Comparison of ENCODE assay signal across 31 cellular contexts in the genomic region with DNA sequence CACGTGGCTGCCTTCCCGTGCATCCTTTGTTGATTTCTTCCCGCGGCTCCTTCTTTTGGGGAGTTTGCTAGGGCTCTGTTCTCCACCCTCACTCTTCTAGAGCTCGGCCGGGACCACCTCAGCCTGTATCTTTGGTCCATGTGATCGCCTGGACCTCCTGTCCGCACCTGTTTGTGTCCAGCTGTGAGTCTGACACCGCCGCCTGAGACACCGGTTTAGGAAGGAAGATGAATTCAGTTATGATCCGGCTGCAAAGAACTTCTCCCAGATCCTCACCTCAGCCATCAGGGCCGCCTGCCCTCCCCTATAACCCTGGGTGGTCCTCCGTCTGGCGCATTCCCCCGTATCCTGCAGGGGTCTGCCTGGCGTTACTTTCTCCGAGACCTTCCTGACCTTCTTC. TPM values are rescaled to one million over a fixed set of nuclear protein-coding genes. Genes with fewer than 3 reads are reported as not detected.
"Had no signal": no experiment of that assay in that cellular context is flagged by ENCODE, and none has a peak within 500 bp of the region (broad histone marks: within the 10 kb centered on the region; RNA-seq: fewer than 3 reads in every experiment).

No MANE protein-coding gene starts in this region.

- H3K9me3 ChIP-seq: stomach, suprapubic skin, thoracic aorta, thyroid gland, tibial artery, tibial nerve, transverse colon, upper lobe of left lung, upper lobe of right lung, uterus, vagina had no signal

- H3K4me1 Mint-ChIP-seq: stimulated activated effector memory CD8-positive, alpha-beta T cell treated with anti-CD3 and anti-CD28 coated beads, Interleukin-12 subunit alpha, Interleukin-12 subunit beta, amount 100 ng/mL, for 72 hours; stimulated activated memory B cell treated with anti-CD40 and anti-IgM and Interleukin-4, amounts not matched to agents 10 μg/mL and 1 μg/mL and 100 μg/mL, for 72 hours; stimulated activated naive B cell treated with anti-CD40 and anti-IgM and Interleukin-4, amounts not matched to agents 10 μg/mL and 1 μg/mL and 100 μg/mL, for 72 hours had no signal

- H3K36me3 ChIP-seq: stomach, suprapubic skin, thoracic aorta, thyroid gland, tibial artery, tibial nerve, transverse colon, upper lobe of left lung, upper lobe of right lung, uterus, vagina had no signal

- H3K27ac ChIP-seq: stomach, suprapubic skin, thoracic aorta, thyroid gland, tibial artery, tibial nerve, transverse colon, upper lobe of left lung, upper lobe of right lung, uterus, vagina had no signal

- H3K27ac Mint-ChIP-seq: stimulated activated effector memory CD8-positive, alpha-beta T cell treated with anti-CD3 and anti-CD28 coated beads, Interleukin-12 subunit alpha, Interleukin-12 subunit beta, amount 100 ng/mL, for 72 hours; stimulated activated memory B cell treated with anti-CD40 and anti-IgM and Interleukin-4, amounts not matched to agents 10 μg/mL and 1 μg/mL and 100 μg/mL, for 72 hours; stimulated activated naive B cell treated with anti-CD40 and anti-IgM and Interleukin-4, amounts not matched to agents 10 μg/mL and 1 μg/mL and 100 μg/mL, for 72 hours; stimulated activated naive CD8-positive, alpha-beta T cell treated with anti-CD3 and anti-CD28 coated beads, Interleukin-15, amount 100 ng/mL, for 72 hours; stimulated activated naive CD8-positive, alpha-beta T cell treated with anti-CD3 and anti-CD28 coated beads, Interleukin-15, Interleukin-2, amounts not matched to agents 100 ng/mL and 50 ng/mL, for 24 hours; type B pancreatic cell had no signal

- H3K4me3 ChIP-seq: suprapubic skin, thoracic aorta, thyroid gland, tibial artery, transverse colon, upper lobe of right lung, uterus, vagina had no signal

- DNase-seq: stimulated activated CD4-positive, alpha-beta T cell treated with anti-CD3 and anti-CD28 coated beads, Interleukin-2, amount 100 ng/mL, for 48 hours; stimulated activated CD4-positive, alpha-beta T cell treated with anti-CD3 and anti-CD28 coated beads, Interleukin-4, amount 100 ng/mL, for 1 hour; stimulated activated CD4-positive, alpha-beta T cell treated with anti-CD3 and anti-CD28 coated beads, Interleukin-4, amount 100 ng/mL, for 24 hours; stimulated activated CD4-positive, alpha-beta T cell treated with anti-CD3 and anti-CD28 coated beads, Interleukin-4, amount 100 ng/mL, for 4 hours; stimulated activated CD8-positive, alpha-beta memory T cell treated with anti-CD3 and anti-CD28 coated beads, Interleukin-4, amount 100 ng/mL, for 48 hours; stimulated activated naive B cell treated with anti-CD40 and anti-IgM and Interleukin-4, amounts not matched to agents 10 μg/mL and 1 μg/mL and 100 μg/mL, for 72 hours; stimulated activated naive CD4-positive, alpha-beta T cell; stimulated activated naive CD4-positive, alpha-beta T cell treated with Interleukin-2 at 50 U/mL for 16 hours; stimulated activated naive CD8-positive, alpha-beta T cell treated with anti-CD3 and anti-CD28 coated beads, Interleukin-15, amount 100 ng/mL, for 72 hours; stimulated activated naive CD8-positive, alpha-beta T cell treated with anti-CD3 and anti-CD28 coated beads, Interleukin-15, Interleukin-2, amounts not matched to agents 100 U/mL and 50 U/mL, for 24 hours; substantia nigra; transverse colon; trophoblast cell; upper lobe of right lung; uterus had no signal

- H3K36me3 Mint-ChIP-seq: stimulated activated effector memory CD8-positive, alpha-beta T cell treated with anti-CD3 and anti-CD28 coated beads, Interleukin-12 subunit alpha, Interleukin-12 subunit beta, amount 100 ng/mL, for 72 hours; stimulated activated memory B cell treated with anti-CD40 and anti-IgM and Interleukin-4, amounts not matched to agents 10 μg/mL and 1 μg/mL and 100 μg/mL, for 72 hours; stimulated activated naive B cell treated with anti-CD40 and anti-IgM and Interleukin-4, amounts not matched to agents 10 μg/mL and 1 μg/mL and 100 μg/mL, for 72 hours; type B pancreatic cell had no signal

- H3K9me3 Mint-ChIP-seq: stimulated activated effector memory CD8-positive, alpha-beta T cell treated with anti-CD3 and anti-CD28 coated beads, Interleukin-12 subunit alpha, Interleukin-12 subunit beta, amount 100 ng/mL, for 72 hours; stimulated activated memory B cell treated with anti-CD40 and anti-IgM and Interleukin-4, amounts not matched to agents 10 μg/mL and 1 μg/mL and 100 μg/mL, for 72 hours; stimulated activated naive B cell treated with anti-CD40 and anti-IgM and Interleukin-4, amounts not matched to agents 10 μg/mL and 1 μg/mL and 100 μg/mL, for 72 hours; stimulated activated naive CD8-positive, alpha-beta T cell treated with anti-CD3 and anti-CD28 coated beads, Interleukin-15, amount 100 ng/mL, for 72 hours; stimulated activated naive CD8-positive, alpha-beta T cell treated with anti-CD3 and anti-CD28 coated beads, Interleukin-15, Interleukin-2, amounts not matched to agents 100 ng/mL and 50 ng/mL, for 24 hours; type B pancreatic cell had no signal

- H3K4me3 Mint-ChIP-seq: stimulated activated effector memory CD8-positive, alpha-beta T cell treated with anti-CD3 and anti-CD28 coated beads, Interleukin-12 subunit alpha, Interleukin-12 subunit beta, amount 100 ng/mL, for 72 hours; stimulated activated memory B cell treated with anti-CD40 and anti-IgM and Interleukin-4, amounts not matched to agents 10 μg/mL and 1 μg/mL and 100 μg/mL, for 72 hours; stimulated activated naive B cell treated with anti-CD40 and anti-IgM and Interleukin-4, amounts not matched to agents 10 μg/mL and 1 μg/mL and 100 μg/mL, for 72 hours; stimulated activated naive CD8-positive, alpha-beta T cell treated with anti-CD3 and anti-CD28 coated beads, Interleukin-15, amount 100 ng/mL, for 72 hours; stimulated activated naive CD8-positive, alpha-beta T cell treated with anti-CD3 and anti-CD28 coated beads, Interleukin-15, Interleukin-2, amounts not matched to agents 100 ng/mL and 50 ng/mL, for 24 hours; type B pancreatic cell had no signal

- H3K27me3 ChIP-seq: thyroid gland, upper lobe of left lung, upper lobe of right lung, vagina had no signal

- H3K4me1 ChIP-seq: stomach, suprapubic skin, thyroid gland, tibial artery, tibial nerve, upper lobe of left lung, upper lobe of right lung, uterus, vagina had no signal

RNA-seq across cellular contexts. Expression of a gene that starts 14.8 kb away (rescaled TPM):
- total RNA-seq: stomach, subcutaneous adipose tissue, suprapubic skin, temporal lobe, thoracic aorta, thyroid gland, tibial nerve, transverse colon, upper lobe of left lung, upper lobe of right lung, urinary bladder, uterus, vagina had no signal
- polyA plus RNA-seq: stomach, thymus had no signal
